ENCODE assay signal across 20 cellular contexts in genomic region chr3:184791134-184791533, GRCh38. TPM values are rescaled to one million over a fixed set of nuclear protein-coding genes. Genes with fewer than 3 reads are reported as not detected.
A peak's percentile ranks its signal among the peaks of the same experiment; 100 is the strongest.
DNase-seq lines count a peak whose midpoint lies in the region; ATAC-seq and TF ChIP-seq lines count a peak whose summit lies in the region.
"Had no signal": no experiment of that assay in that cellular context is flagged by ENCODE, and none has a peak within 500 bp of the region (broad histone marks: within the 10 kb centered on the region; RNA-seq: fewer than 3 reads in every experiment).

No MANE protein-coding gene starts in this region.

- DNase-seq in IMR-90 (no peak), NCI-H2107 treated with DMSO at 0.1 percent for 48 hours (lab: John Stamatoyannopoulos, UW; ENCODE audit: unreplicated experiment) (peak; percentile 84), NCI-H748 (lab: John Stamatoyannopoulos, UW; ENCODE audit: unreplicated experiment) (peak; percentile 52), neuronal stem cell (ENCODE audit: low spot score) (no peak), midbrain (lab: John Stamatoyannopoulos, UW) (no peak), HuH-7 (ENCODE audit: low spot score) (no peak)
- DNase-seq: activated naive CD4-positive, alpha-beta T cell treated with anti-CD3 and anti-CD28 coated beads, Interleukin-2, amount 10 ng/mL, durations not matched to agents 7 days and 5 days; amygdala; Calu3; EL; GM23248; natural killer cell; NCI-H1048; NCI-H2171 treated with DMSO at 0.1 percent for 48 hours; PC-9; stimulated activated naive B cell treated with anti-CD40 and anti-IgM and Interleukin-4, amounts not matched to agents 10 μg/mL and 1 μg/mL and 100 μg/mL, for 72 hours; T1000 had no signal

- no peak overlapping the region for H2BK15ac ChIP-seq in IMR-90 (ENCODE audit: low read depth, low read length)
- no peak overlapping the region for H2BK15ac ChIP-seq in neuronal stem cell (ENCODE audit: low read length)

- H3K4ac ChIP-seq in IMR-90 (ENCODE audit: low read depth, low read length), result no peak overlapping the region
- no peak overlapping the region for H3K4ac ChIP-seq in neuronal stem cell (ENCODE audit: low read length)

- H4K91ac ChIP-seq in IMR-90 (ENCODE audit: insufficient read depth, low read depth, low read length) (no peak overlapping the region; the same call in 1 of the 2 replicates), neuronal stem cell (ENCODE audit: low read depth, low read length, poor library complexity) (no peak overlapping the region)

- H2AK5ac ChIP-seq in IMR-90 (ENCODE audit: low read depth, low read length) (no peak overlapping the region; the same call in 1 of the 2 replicates), neuronal stem cell (ENCODE audit: low read depth, low read length) (no peak overlapping the region)

- H3K23ac ChIP-seq in IMR-90 (ENCODE audit: low read depth, low read length) (no peak overlapping the region), neuronal stem cell (ENCODE audit: low read depth, low read length, poor library complexity) (no peak overlapping the region)

- no peak overlapping the region for H2AK9ac ChIP-seq in IMR-90 (replicated peaks; ENCODE audit: low read depth, low read length, poor library complexity)

- intact Hi-C loops in IMR-90 (cut with micrococcal nuclease), result no loop called here

- in situ Hi-C loops in IMR-90 (cut with MboI; ENCODE audit: low sequenced_read_pairs), result no loop called here

- H3K79me1 ChIP-seq in IMR-90 (ENCODE audit: low read depth in 1 of 2, low read length in 2 of 2), result no peaks in the 10 kb centered on the region
- H3K79me1 ChIP-seq in neuronal stem cell (ENCODE audit: low read depth, low read length), result no peaks in the 10 kb centered on the region

- H3K9ac ChIP-seq in IMR-90 (ENCODE audit: low read depth, low read length) (no peak overlapping the region), neuronal stem cell (ENCODE audit: low read depth, low read length, poor library complexity) (no peak overlapping the region)
- H3K9ac ChIP-seq: BLaER1 treated with 17β-estradiol and CSF1 and Interleukin-3, amounts not matched to agents 10 nM and 100 nM; GM23248 had no signal

- TF ChIP-seq RAD21 in IMR-90 (IDR thresholded peaks at IDR 0.05; ENCODE audit: low read length), result no peak

- ATAC-seq in IMR-90 (ENCODE audit: low read depth) (no peak), GM19397 (IDR thresholded peaks at IDR 0.05; ENCODE audit: unreplicated experiment) (no peak)
- ATAC-seq: natural killer cell; Right ventricle myocardium inferior; stimulated activated naive B cell treated with anti-CD40 and anti-IgM and Interleukin-4, amounts not matched to agents 10 μg/mL and 1 μg/mL and 100 μg/mL, for 72 hours had no signal

- H3K27ac ChIP-seq in IMR-90 (ENCODE audit: insufficient read depth, low read length) (no peak overlapping the region), neuronal stem cell (replicated peaks; ENCODE audit: low read length) (no peak overlapping the region)
- H3K27ac ChIP-seq: BLaER1 treated with 17β-estradiol and CSF1 and Interleukin-3, amounts not matched to agents 10 nM and 100 nM; GM23248; PC-9 had no signal

- no peak overlapping the region for H3K56ac ChIP-seq in IMR-90 (ENCODE audit: extremely low read depth, insufficient read depth, low read length)

- H3K36me3 ChIP-seq in IMR-90 (ENCODE audit: control insufficient read depth, insufficient read depth, low read length), result no peaks in the 10 kb centered on the region
- H3K36me3 ChIP-seq in neuronal stem cell (replicated peaks in 1 of 2; ENCODE audit: control insufficient read depth in 2 of 2, insufficient read depth in 2 of 2, low read length in 2 of 2), result no peaks in the 10 kb centered on the region
- H3K36me3 ChIP-seq: BLaER1 treated with 17β-estradiol and CSF1 and Interleukin-3, amounts not matched to agents 10 nM and 100 nM had no signal

- no peak overlapping the region for H2BK20ac ChIP-seq in IMR-90 (ENCODE audit: low read depth, low read length)

- BruUV-seq in IMR-90 (replicated peaks; lab: Mats Ljungman, UMichigan), result no TSS peak

- H2BK12ac ChIP-seq in neuronal stem cell (ENCODE audit: low read length), result no peak overlapping the region

- H2BK5ac ChIP-seq in IMR-90 (ENCODE audit: low read depth, low read length, poor library complexity, severe bottlenecking), result no peak overlapping the region
- H2BK5ac ChIP-seq in neuronal stem cell (ENCODE audit: low read length), result no peak overlapping the region

- H3K18ac ChIP-seq in IMR-90 (ENCODE audit: low read depth, low read length) (no peak overlapping the region), neuronal stem cell (ENCODE audit: low read length) (peak overlapping the region; percentile 41)

- WGBS in IMR-90 (ENCODE audit: extremely low coverage in 2 of 2, insufficient read length in 1 of 2), 2 experiments, result no CpG with 5 or more reads among the region's 3 CpGs
- no CpG with 5 or more reads among the region's 3 CpGs for WGBS in neuronal stem cell (ENCODE audit: extremely low coverage in 2 of 2, insufficient read length in 2 of 2, insufficient replicate concordance in 1 of 2), 2 donors

- 0 out of 2 replicates have a peak, but pooled peaks cover 7% of the 10 kb centered on the region for H3K27me3 ChIP-seq in IMR-90 (ENCODE audit: control insufficient read depth, insufficient read depth, low read length)
- H3K27me3 ChIP-seq in neuronal stem cell (ENCODE audit: control insufficient read depth in 3 of 3, insufficient read depth in 3 of 3, low read depth in 1 of 3, low read length in 3 of 3), result peaks cover 0 to 15% (median 0%) of the 10 kb centered on the region in 3 experiments
- H3K27me3 ChIP-seq: BLaER1 treated with 17β-estradiol and CSF1 and Interleukin-3, amounts not matched to agents 10 nM and 100 nM had no signal

- H3K14ac ChIP-seq in IMR-90 (replicated peaks; ENCODE audit: low read depth, low read length) (no peak overlapping the region), neuronal stem cell (ENCODE audit: low read length) (no peak overlapping the region)

- H4K8ac ChIP-seq in IMR-90 (ENCODE audit: low read depth in 2 of 2, low read length in 2 of 2), result no peak overlapping the region
- no peak overlapping the region for H4K8ac ChIP-seq in neuronal stem cell (ENCODE audit: low read depth, low read length)

- H3K4me1 ChIP-seq in IMR-90 (ENCODE audit: control insufficient read depth, insufficient read depth, low read length), result peaks cover 9% of the 10 kb centered on the region
- H3K4me1 ChIP-seq in neuronal stem cell (ENCODE audit: control insufficient read depth in 2 of 2, insufficient read depth in 1 of 2, low read depth in 1 of 2, low read length in 2 of 2), result peaks cover 5 to 8% of the 10 kb centered on the region in 2 donors

- dilution Hi-C loops in IMR-90 (cut with HindIII; ENCODE audit: low sequenced_read_pairs, unreplicated experiment), result no loop called here

- no peak for TF ChIP-seq CTCF in IMR-90 (conservative IDR thresholded peaks at IDR 0.05; ENCODE audit: low read depth, low read length)

- H2AFZ ChIP-seq in IMR-90 (replicated peaks; ENCODE audit: low read length, poor library complexity), result peak overlapping the region; percentile 8
- H2AFZ ChIP-seq in neuronal stem cell (ENCODE audit: low read length), result no peak overlapping the region
- H2AFZ ChIP-seq: GM23248, PC-9 had no signal

- H3K4me2 ChIP-seq in IMR-90 (ENCODE audit: low read depth, low read length) (no peak overlapping the region), neuronal stem cell (ENCODE audit: insufficient read depth, low read length, poor library complexity, severe bottlenecking) (no peak overlapping the region)
- H3K4me2 ChIP-seq: PC-9 had no signal

- no peak overlapping the region for H3K4me3 ChIP-seq in IMR-90 (ENCODE audit: insufficient read depth, low read depth, low read length)
- no peak overlapping the region for H3K4me3 ChIP-seq in neuronal stem cell (ENCODE audit: low read length in 2 of 2)
- H3K4me3 ChIP-seq: BLaER1 treated with 17β-estradiol and CSF1 and Interleukin-3, amounts not matched to agents 10 nM and 100 nM; GM23248; PC-9 had no signal

- POLR2A ChIA-PET in IMR-90 (lab: Charles Lee; ENCODE audit: unreplicated experiment), result no interaction called here

- H4K5ac ChIP-seq in IMR-90 (ENCODE audit: low read depth, low read length), result no peak overlapping the region

- H3K9me3 ChIP-seq in IMR-90 (ENCODE audit: control insufficient read depth, insufficient read depth, low read length) (no peaks in the 10 kb centered on the region), neuronal stem cell (replicated peaks in 1 of 2; ENCODE audit: control insufficient read depth in 2 of 2, insufficient read depth in 1 of 2, low read depth in 1 of 2, low read length in 2 of 2) (no peaks in the 10 kb centered on the region)

- H3K9me1 ChIP-seq in IMR-90 (ENCODE audit: insufficient read depth, low read length), result peaks cover 5% of the 10 kb centered on the region; the same call in 1 of the 2 replicates

- CTCF ChIA-PET in IMR-90 (lab: Yijun Ruan, JAX), result no interaction called here

- no peaks in the 10 kb centered on the region for H4K20me1 ChIP-seq in IMR-90 (ENCODE audit: insufficient read depth, low read length)
- H4K20me1 ChIP-seq: BLaER1 treated with 17β-estradiol and CSF1 and Interleukin-3, amounts not matched to agents 10 nM and 100 nM had no signal

- H2BK120ac ChIP-seq in IMR-90 (ENCODE audit: low read depth, low read length) (no peak overlapping the region), neuronal stem cell (ENCODE audit: low read depth, low read length) (no peak overlapping the region)

- TF ChIP-seq POLR2A in IMR-90 (IDR thresholded peaks at IDR 0.05; ENCODE audit: low read depth, low read length), result no peak

TF ChIP-seq in IMR-90, 13 proteins besides CTCF, POLR2A, EP300 and RAD21 (continues in another document):
- TF ChIP-seq BHLHE40 (IDR thresholded peaks at IDR 0.05; ENCODE audit: low read depth, low read length) (no peak), CHD1 (IDR thresholded peaks at IDR 0.05; ENCODE audit: low read depth, low read length) (no peak), RFX5 (IDR thresholded peaks at IDR 0.05; ENCODE audit: low read depth, low read length) (no peak), RCOR1 (IDR thresholded peaks at IDR 0.05; ENCODE audit: insufficient replicate concordance, low read length) (no peak), MAFK (IDR thresholded peaks at IDR 0.05; ENCODE audit: low read depth, low read length) (no peak)
- TF ChIP-seq, protein P1, sequence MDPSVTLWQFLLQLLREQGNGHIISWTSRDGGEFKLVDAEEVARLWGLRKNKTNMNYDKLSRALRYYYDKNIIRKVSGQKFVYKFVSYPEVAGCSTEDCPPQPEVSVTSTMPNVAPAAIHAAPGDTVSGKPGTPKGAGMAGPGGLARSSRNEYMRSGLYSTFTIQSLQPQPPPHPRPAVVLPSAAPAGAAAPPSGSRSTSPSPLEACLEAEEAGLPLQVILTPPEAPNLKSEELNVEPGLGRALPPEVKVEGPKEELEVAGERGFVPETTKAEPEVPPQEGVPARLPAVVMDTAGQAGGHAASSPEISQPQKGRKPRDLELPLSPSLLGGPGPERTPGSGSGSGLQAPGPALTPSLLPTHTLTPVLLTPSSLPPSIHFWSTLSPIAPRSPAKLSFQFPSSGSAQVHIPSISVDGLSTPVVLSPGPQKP (IDR thresholded peaks at IDR 0.05; ENCODE audit: borderline replicate concordance, low read depth, low read length), result no peak

RNA-seq across cellular contexts. Expression of gene VPS8, which starts 20.8 kb away (rescaled TPM):
- 52.5 and 56.1 TPM in 2 replicates for total RNA-seq in IMR-90 (2012; rRNA removed)
- polyA plus RNA-seq in IMR-90 (2012; rRNA removed), result 13.1 and 14.0 TPM in 2 replicates
- polyA plus RNA-seq in IMR-90 (2012; cell fraction: cytosol; rRNA removed), result 1.9 and 3.2 TPM in 2 replicates
- 11.9 and 55.8 TPM in 2 replicates for polyA plus RNA-seq in IMR-90 (2012; cell fraction: nucleus; rRNA removed; ENCODE audit: low replicate concordance)
- 12.9 TPM for polyA plus RNA-seq in neuronal stem cell (2013, experiment 1 of 2)
- polyA plus RNA-seq in neuronal stem cell (2013, experiment 2 of 2), result 12.8 TPM

Comparison
In these comparisons a context has a peak if more than half of its experiments do, and no peak if none do; other contexts are left out.
1. DNase-seq: peak in NCI-H2107 treated with DMSO at 0.1 percent for 48 hours (single experiment) and NCI-H748 (single experiment); none in IMR-90 (single experiment), neuronal stem cell (single experiment), midbrain (single experiment) and HuH-7 (single experiment).